ENCODE assay signal across 34 cellular contexts in genomic region chr2:9838391-9838790, GRCh38.
"Had no signal": no experiment of that assay in that cellular context is flagged by ENCODE, and none has a peak within 500 bp of the region (broad histone marks: within the 10 kb centered on the region; RNA-seq: fewer than 3 reads in every experiment).

No MANE protein-coding gene starts in this region.

- DNase-seq: KG1, MG63, MM.1S, MV-4-11, NCI-H1048, NCI-H1092, NCI-H1092 treated with DMSO at 0.1 percent for 48 hours, NCI-H1105, NCI-H1105 treated with DMSO at 0.1 percent for 48 hours, NCI-H1417, NCI-H1417 treated with DMSO at 0.1 percent for 48 hours, NCI-H1436, NCI-H1436 treated with DMSO at 0.1 percent for 48 hours, NCI-H146, NCI-H1694, NCI-H1694 treated with DMSO at 0.1 percent for 48 hours, NCI-H187, NCI-H187 treated with DMSO at 0.1 percent for 48 hours, NCI-H1930, NCI-H2029, NCI-H2029 treated with DMSO at 0.1 percent for 48 hours, NCI-H2081 treated with DMSO at 0.1 percent for 48 hours, NCI-H2107, NCI-H2171, NCI-H2171 treated with DMSO at 0.1 percent for 48 hours, NCI-H2227 treated with DMSO at 0.1 percent for 48 hours, NCI-H226, NCI-H345, NCI-H446, NCI-H446 treated with DMSO at 0.1 percent for 48 hours, NCI-H510A, NCI-H510A treated with DMSO at 0.1 percent for 48 hours, NCI-H524 had no signal

- H3K4me3 ChIP-seq: MG63 had no signal

- H3K27ac ChIP-seq: KMS-11 had no signal

- H3K4me2 ChIP-seq: KMS-11 had no signal

- H3K9me3 ChIP-seq: MG63 had no signal

- H3K9ac ChIP-seq: KMS-11 had no signal

- H3K36me3 ChIP-seq: MG63 had no signal

- H3K27me3 ChIP-seq: MG63 had no signal
